Comparison of ENCODE assay signal across 31 cellular contexts in the genomic region with DNA sequence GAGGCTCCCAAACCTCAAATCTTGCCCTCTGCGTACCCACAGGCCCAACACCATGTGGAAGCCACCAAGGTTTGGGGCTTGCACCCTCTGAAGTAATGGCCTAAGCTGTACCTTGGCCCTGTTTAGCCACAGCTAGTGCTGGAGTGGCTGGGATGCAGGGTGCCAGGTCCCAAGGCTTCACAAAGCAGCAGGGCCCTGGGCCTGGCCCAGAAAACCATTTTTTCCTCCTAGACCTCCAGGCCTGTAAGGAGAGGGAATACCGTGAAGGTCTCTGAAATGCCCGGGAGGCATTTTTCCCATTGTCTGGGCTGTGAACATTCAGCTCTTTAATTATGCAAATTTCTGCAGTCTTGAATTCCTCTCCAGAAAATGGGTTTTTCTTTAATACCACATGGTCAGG.
"Had no signal": no experiment of that assay in that cellular context is flagged by ENCODE, and none has a peak within 500 bp of the region (broad histone marks: within the 10 kb centered on the region; RNA-seq: fewer than 3 reads in every experiment).

No MANE protein-coding gene starts in this region.

- H2AFZ ChIP-seq: neural progenitor cell, parathyroid adenoma had no signal

- H3K36me3 Mint-ChIP-seq: natural killer cell treated with Interleukin-12 subunit alpha and Interleukin-12 subunit beta and Interleukin-15 and Interleukin-18, amount 100 ng/mL, for 72 hours had no signal

- H3K4me1 Mint-ChIP-seq: naive thymus-derived CD8-positive, alpha-beta T cell; stimulated activated memory B cell treated with anti-CD40 and anti-IgM and Interleukin-4, amounts not matched to agents 10 μg/mL and 1 μg/mL and 100 μg/mL, for 72 hours; stimulated activated naive CD8-positive, alpha-beta T cell treated with anti-CD3 and anti-CD28 coated beads, Interleukin-15, amount 100 ng/mL, for 72 hours had no signal

- H3K36me3 ChIP-seq: neural progenitor cell, ovary, spleen, suprapubic skin, tibial artery, transverse colon, upper lobe of left lung, vagina had no signal

- H3K9ac ChIP-seq: neural progenitor cell, parathyroid adenoma had no signal

- H3K27me3 Mint-ChIP-seq: natural killer cell treated with Interleukin-12 subunit alpha and Interleukin-12 subunit beta and Interleukin-15 and Interleukin-18, amount 100 ng/mL, for 72 hours; progenitor cell of endocrine pancreas had no signal

- H3K27ac Mint-ChIP-seq: natural killer cell treated with Interleukin-12 subunit alpha and Interleukin-12 subunit beta and Interleukin-15 and Interleukin-18, amount 100 ng/mL, for 72 hours; neural progenitor cell; progenitor cell of endocrine pancreas; stimulated activated memory B cell treated with anti-CD40 and anti-IgM and Interleukin-4, amounts not matched to agents 10 μg/mL and 1 μg/mL and 100 μg/mL, for 72 hours; stimulated activated naive CD8-positive, alpha-beta T cell treated with anti-CD3 and anti-CD28 coated beads, Interleukin-15, amount 100 ng/mL, for 72 hours had no signal

- DNase-seq: naive thymus-derived CD8-positive, alpha-beta T cell; occipital lobe; ovary; posterior cingulate gyrus; psoas muscle; right cardiac atrium; spleen; stimulated activated CD4-positive, alpha-beta T cell treated with anti-CD3 and anti-CD28 coated beads, Interleukin-12 subunit alpha, Interleukin-12 subunit beta, amount 100 ng/mL, for 4 hours; stimulated activated CD4-positive, alpha-beta T cell treated with anti-CD3 and anti-CD28 coated beads, Interleukin-1b, Interleukin-23, amount 100 ng/mL, for 48 hours; stimulated activated CD4-positive, alpha-beta T cell treated with anti-CD3 and anti-CD28 coated beads, Interleukin-4, amount 100 ng/mL, for 1 hour; stimulated activated CD4-positive, alpha-beta T cell treated with anti-CD3 and anti-CD28 coated beads, Interleukin-4, amount 100 ng/mL, for 4 hours; stimulated activated CD8-positive, alpha-beta memory T cell treated with anti-CD3 and anti-CD28 coated beads, Interleukin-4, amount 100 ng/mL, for 48 hours; stimulated activated naive CD4-positive, alpha-beta T cell; stimulated activated naive CD8-positive, alpha-beta T cell treated with anti-CD3 and anti-CD28 coated beads, Interleukin-15, amount 100 ng/mL, for 72 hours; stimulated activated naive CD8-positive, alpha-beta T cell treated with anti-CD3 and anti-CD28 coated beads, Interleukin-15, Interleukin-2, amounts not matched to agents 100 U/mL and 50 U/mL, for 24 hours; substantia nigra; testis; tibial artery; transverse colon; upper lobe of left lung had no signal

- ATAC-seq: naive thymus-derived CD8-positive, alpha-beta T cell; natural killer cell treated with Interleukin-12 subunit alpha and Interleukin-12 subunit beta and Interleukin-15 and Interleukin-18, amount 100 ng/mL, for 72 hours; psoas muscle; right cardiac atrium; sciatic nerve; stimulated activated memory B cell treated with anti-CD40 and anti-IgM and Interleukin-4, amounts not matched to agents 10 μg/mL and 1 μg/mL and 100 μg/mL, for 72 hours; stimulated activated naive CD8-positive, alpha-beta T cell treated with anti-CD3 and anti-CD28 coated beads, Interleukin-15, amount 100 ng/mL, for 72 hours; stimulated activated naive CD8-positive, alpha-beta T cell treated with anti-CD3 and anti-CD28 coated beads, Interleukin-15, Interleukin-2, amounts not matched to agents 100 U/mL and 50 U/mL, for 24 hours had no signal

- H3K27ac ChIP-seq: neural progenitor cell, ovary, parathyroid adenoma, psoas muscle, skin epidermis, spleen, suprapubic skin, testis, tibial artery, transverse colon, upper lobe of left lung, vagina had no signal

- H3K4me2 ChIP-seq: neural progenitor cell, smooth muscle cell had no signal

- H3K27me3 ChIP-seq: neural progenitor cell, ovary, spleen, suprapubic skin, testis, tibial artery, transverse colon, upper lobe of left lung, vagina had no signal

- H3K4me1 ChIP-seq: neural progenitor cell, parathyroid adenoma, psoas muscle, spleen, suprapubic skin, testis, tibial artery, transverse colon, upper lobe of left lung, vagina had no signal

- H3K79me2 ChIP-seq: parathyroid adenoma had no signal

- FAIRE-seq: urothelium cell line had no signal

- H3K9me3 ChIP-seq: psoas muscle, testis, vagina had no signal

- H3K4me3 Mint-ChIP-seq: naive thymus-derived CD8-positive, alpha-beta T cell; natural killer cell treated with Interleukin-12 subunit alpha and Interleukin-12 subunit beta and Interleukin-15 and Interleukin-18, amount 100 ng/mL, for 72 hours; neural progenitor cell; stimulated activated memory B cell treated with anti-CD40 and anti-IgM and Interleukin-4, amounts not matched to agents 10 μg/mL and 1 μg/mL and 100 μg/mL, for 72 hours; stimulated activated naive CD8-positive, alpha-beta T cell treated with anti-CD3 and anti-CD28 coated beads, Interleukin-15, amount 100 ng/mL, for 72 hours had no signal

- H3K4me3 ChIP-seq: neural progenitor cell, ovary, psoas muscle, skin epidermis, smooth muscle cell, spleen, suprapubic skin, testis, tibial artery, transverse colon, upper lobe of left lung, vagina had no signal
